1 cellular context compared by ENCODE assay signal in the genomic region with DNA sequence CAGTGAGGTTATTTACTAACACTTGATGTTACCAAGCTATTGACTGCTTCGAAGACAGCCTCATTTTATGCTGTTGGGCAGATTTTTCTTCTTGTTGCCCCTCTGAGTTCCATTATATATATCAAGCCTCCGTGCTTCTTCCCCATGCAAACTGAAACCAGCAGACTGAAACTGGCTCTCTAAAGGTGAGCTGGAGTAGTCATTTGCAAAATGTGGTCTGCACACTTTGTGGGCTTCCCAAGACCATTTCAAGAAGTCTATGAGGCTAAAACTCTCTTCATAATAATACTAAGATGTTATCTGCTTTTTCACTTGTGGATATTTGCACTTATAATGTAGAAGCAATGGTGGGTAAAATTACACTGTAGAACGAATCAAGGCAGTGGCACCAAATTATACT.
TF ChIP-seq lines count a peak whose summit lies in the region.

No MANE protein-coding gene starts in this region.

TF ChIP-seq in HepG2, 621 proteins besides CTCF, POLR2A, EP300 and RAD21 (continued from another document):
- TF ChIP-seq, protein P1, sequence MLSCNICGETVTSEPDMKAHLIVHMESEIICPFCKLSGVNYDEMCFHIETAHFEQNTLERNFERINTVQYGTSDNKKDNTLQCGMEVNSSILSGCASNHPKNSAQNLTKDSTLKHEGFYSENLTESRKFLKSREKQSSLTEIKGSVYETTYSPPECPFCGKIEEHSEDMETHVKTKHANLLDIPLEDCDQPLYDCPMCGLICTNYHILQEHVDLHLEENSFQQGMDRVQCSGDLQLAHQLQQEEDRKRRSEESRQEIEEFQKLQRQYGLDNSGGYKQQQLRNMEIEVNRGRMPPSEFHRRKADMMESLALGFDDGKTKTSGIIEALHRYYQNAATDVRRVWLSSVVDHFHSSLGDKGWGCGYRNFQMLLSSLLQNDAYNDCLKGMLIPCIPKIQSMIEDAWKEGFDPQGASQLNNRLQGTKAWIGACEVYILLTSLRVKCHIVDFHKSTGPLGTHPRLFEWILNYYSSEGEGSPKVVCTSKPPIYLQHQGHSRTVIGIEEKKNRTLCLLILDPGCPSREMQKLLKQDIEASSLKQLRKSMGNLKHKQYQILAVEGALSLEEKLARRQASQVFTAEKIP (CRISPR knock-in tag; IDR thresholded peaks at IDR 0.05; ENCODE audit: borderline replicate concordance) = no peak
- TF ChIP-seq, protein P2, sequence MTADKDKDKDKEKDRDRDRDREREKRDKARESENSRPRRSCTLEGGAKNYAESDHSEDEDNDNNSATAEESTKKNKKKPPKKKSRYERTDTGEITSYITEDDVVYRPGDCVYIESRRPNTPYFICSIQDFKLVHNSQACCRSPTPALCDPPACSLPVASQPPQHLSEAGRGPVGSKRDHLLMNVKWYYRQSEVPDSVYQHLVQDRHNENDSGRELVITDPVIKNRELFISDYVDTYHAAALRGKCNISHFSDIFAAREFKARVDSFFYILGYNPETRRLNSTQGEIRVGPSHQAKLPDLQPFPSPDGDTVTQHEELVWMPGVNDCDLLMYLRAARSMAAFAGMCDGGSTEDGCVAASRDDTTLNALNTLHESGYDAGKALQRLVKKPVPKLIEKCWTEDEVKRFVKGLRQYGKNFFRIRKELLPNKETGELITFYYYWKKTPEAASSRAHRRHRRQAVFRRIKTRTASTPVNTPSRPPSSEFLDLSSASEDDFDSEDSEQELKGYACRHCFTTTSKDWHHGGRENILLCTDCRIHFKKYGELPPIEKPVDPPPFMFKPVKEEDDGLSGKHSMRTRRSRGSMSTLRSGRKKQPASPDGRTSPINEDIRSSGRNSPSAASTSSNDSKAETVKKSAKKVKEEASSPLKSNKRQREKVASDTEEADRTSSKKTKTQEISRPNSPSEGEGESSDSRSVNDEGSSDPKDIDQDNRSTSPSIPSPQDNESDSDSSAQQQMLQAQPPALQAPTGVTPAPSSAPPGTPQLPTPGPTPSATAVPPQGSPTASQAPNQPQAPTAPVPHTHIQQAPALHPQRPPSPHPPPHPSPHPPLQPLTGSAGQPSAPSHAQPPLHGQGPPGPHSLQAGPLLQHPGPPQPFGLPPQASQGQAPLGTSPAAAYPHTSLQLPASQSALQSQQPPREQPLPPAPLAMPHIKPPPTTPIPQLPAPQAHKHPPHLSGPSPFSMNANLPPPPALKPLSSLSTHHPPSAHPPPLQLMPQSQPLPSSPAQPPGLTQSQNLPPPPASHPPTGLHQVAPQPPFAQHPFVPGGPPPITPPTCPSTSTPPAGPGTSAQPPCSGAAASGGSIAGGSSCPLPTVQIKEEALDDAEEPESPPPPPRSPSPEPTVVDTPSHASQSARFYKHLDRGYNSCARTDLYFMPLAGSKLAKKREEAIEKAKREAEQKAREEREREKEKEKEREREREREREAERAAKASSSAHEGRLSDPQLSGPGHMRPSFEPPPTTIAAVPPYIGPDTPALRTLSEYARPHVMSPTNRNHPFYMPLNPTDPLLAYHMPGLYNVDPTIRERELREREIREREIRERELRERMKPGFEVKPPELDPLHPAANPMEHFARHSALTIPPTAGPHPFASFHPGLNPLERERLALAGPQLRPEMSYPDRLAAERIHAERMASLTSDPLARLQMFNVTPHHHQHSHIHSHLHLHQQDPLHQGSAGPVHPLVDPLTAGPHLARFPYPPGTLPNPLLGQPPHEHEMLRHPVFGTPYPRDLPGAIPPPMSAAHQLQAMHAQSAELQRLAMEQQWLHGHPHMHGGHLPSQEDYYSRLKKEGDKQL (CRISPR knock-in tag; IDR thresholded peaks at IDR 0.05; ENCODE audit: low read depth) = no peak
- TF ChIP-seq, protein P3, sequence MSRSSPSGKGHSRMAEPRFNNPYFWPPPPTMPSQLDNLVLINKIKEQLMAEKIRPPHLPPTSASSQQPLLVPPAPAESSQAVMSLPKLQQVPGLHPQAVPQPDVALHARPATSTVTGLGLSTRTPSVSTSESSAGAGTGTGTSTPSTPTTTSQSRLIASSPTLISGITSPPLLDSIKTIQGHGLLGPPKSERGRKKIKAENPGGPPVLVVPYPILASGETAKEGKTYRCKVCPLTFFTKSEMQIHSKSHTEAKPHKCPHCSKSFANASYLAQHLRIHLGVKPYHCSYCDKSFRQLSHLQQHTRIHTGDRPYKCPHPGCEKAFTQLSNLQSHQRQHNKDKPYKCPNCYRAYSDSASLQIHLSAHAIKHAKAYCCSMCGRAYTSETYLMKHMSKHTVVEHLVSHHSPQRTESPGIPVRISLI (CRISPR knock-in tag; IDR thresholded peaks at IDR 0.05; ENCODE audit: borderline replicate concordance) = no peak
TF ChIP-seq in HepG2: peak in this region for 0.
